In the genomic region with DNA sequence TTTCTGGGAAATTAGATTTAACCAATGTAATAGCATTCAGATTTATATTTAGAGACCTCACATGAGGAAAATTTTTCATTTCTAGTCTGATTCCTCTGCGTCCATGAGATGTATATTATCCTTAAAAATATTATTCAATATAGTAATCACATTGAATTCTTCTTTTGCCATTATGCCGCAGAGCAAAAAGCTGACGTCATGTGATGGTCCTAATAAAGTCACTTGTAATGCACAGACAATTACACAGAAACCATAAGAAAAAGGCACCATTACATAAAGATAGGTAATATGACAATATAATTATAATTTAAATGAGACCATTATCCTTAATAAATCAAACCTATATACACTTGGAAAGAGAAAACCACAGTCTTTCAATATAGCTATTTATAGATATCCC, we compare ENCODE assay signal across 28 cellular contexts.
"Had no signal": no experiment of that assay in that cellular context is flagged by ENCODE, and none has a peak within 500 bp of the region (broad histone marks: within the 10 kb centered on the region; RNA-seq: fewer than 3 reads in every experiment).

No MANE protein-coding gene starts in this region.

- H3K27ac ChIP-seq: colonic mucosa, coronary artery, dorsolateral prefrontal cortex, epithelial cell of prostate, esophagus muscularis mucosa, esophagus squamous epithelium, foreskin keratinocyte, gastrocnemius medialis, gastroesophageal sphincter, heart left ventricle, heart right ventricle had no signal

- DNase-seq: colonic mucosa; cortex of kidney; dermis blood vessel endothelial cell; dorsolateral prefrontal cortex; effector CD4-positive, alpha-beta T cell; effector CD8-positive, alpha-beta T cell; effector memory CD4-positive, alpha-beta T cell; effector memory CD8-positive, alpha-beta T cell; endodermal cell; erythroblast; esophagus squamous epithelium; foreskin fibroblast; foreskin keratinocyte; foreskin melanocyte; gastrocnemius medialis; glutamatergic neuron; head of caudate nucleus; heart left ventricle; heart right ventricle had no signal

- H3K36me3 ChIP-seq: colonic mucosa, esophagus muscularis mucosa, esophagus squamous epithelium, gastrocnemius medialis, gastroesophageal sphincter, heart left ventricle, heart right ventricle had no signal

- H3K4me1 ChIP-seq: colonic mucosa, esophagus squamous epithelium, foreskin keratinocyte, gastrocnemius medialis, gastroesophageal sphincter, heart left ventricle, heart right ventricle had no signal

- H3K27me3 ChIP-seq: colonic mucosa, dorsolateral prefrontal cortex, esophagus muscularis mucosa, esophagus squamous epithelium, foreskin keratinocyte, gastrocnemius medialis, gastroesophageal sphincter, heart left ventricle, heart right ventricle had no signal

- H3K4me3 ChIP-seq: colonic mucosa, coronary artery, dorsolateral prefrontal cortex, esophagus muscularis mucosa, esophagus squamous epithelium, gastrocnemius medialis, gastroesophageal sphincter, heart left ventricle, heart right ventricle had no signal

- H3K9me3 ChIP-seq: colonic mucosa, esophagus muscularis mucosa, esophagus squamous epithelium, gastrocnemius medialis, gastroesophageal sphincter, heart left ventricle, heart right ventricle had no signal

- FAIRE-seq: colon, endometrium, endothelial cell of umbilical vein, frontal cortex had no signal

- ATAC-seq: effector memory CD8-positive, alpha-beta T cell; esophagus mucosa; foreskin keratinocyte; gastrocnemius medialis; gastroesophageal sphincter; heart left ventricle; heart right ventricle had no signal
